ENCODE assay signal across 8 cellular contexts in genomic region chr12:57522019-57522886, GRCh38. TPM values are rescaled to one million over a fixed set of nuclear protein-coding genes. Genes with fewer than 3 reads are reported as not detected.
A peak's percentile ranks its signal among the peaks of the same experiment; 100 is the strongest.
DNase-seq lines count a peak whose midpoint lies in the region; ATAC-seq, FAIRE-seq and TF ChIP-seq lines count a peak whose summit lies in the region.

Gene MBD6, plus strand, starts transcription at chr12:57522824. Its CDS starts 1,480 bp downstream, at chr12:57524304.

- CTCF ChIA-PET in T-cell (lab: Charles Lee) = no interaction called here

- FAIRE-seq in GM12892 (lab: Jason Lieb, UNC) = peak; percentile 92

- intact Hi-C loops in heart right ventricle (cut with DNase I) = loop anchor here in 2 of 10 donors (2.0 kb wide), 1 partner anchor 25 kb away; the partner anchor contains the start of gene DCTN2 (in 2 of the 2)

- H3K27me3 Mint-ChIP-seq in T-cell = no peaks in the 10 kb centered on the region
- no peaks in the 10 kb centered on the region for H3K27me3 Mint-ChIP-seq in progenitor cell of endocrine pancreas

- no peak for TF ChIP-seq CTCF in heart right ventricle (IDR thresholded peaks at IDR 0.05)
- TF ChIP-seq CTCF in progenitor cell of endocrine pancreas (IDR thresholded peaks at IDR 0.05; ENCODE audit: unreplicated experiment) = no peak

- H3K4me3 ChIP-seq in heart right ventricle = peak within 1 kb of the TSS; percentile 52 to 98 (median 82)

- peaks cover 18% of the 10 kb centered on the region for H3K36me3 Mint-ChIP-seq in T-cell
- peaks cover 8% of the 10 kb centered on the region for H3K36me3 Mint-ChIP-seq in progenitor cell of endocrine pancreas (ENCODE audit: insufficient read depth)

- POLR2A ChIA-PET in T-cell (lab: Charles Lee) = no interaction called here

- H3K27ac ChIP-seq in adipose tissue (ENCODE audit: low read depth, low read length) (peak within 1 kb of the TSS; percentile 93), heart right ventricle (peak within 1 kb of the TSS; percentile 89 to 100 (median 98))

- ATAC-seq in HG02763 (IDR thresholded peaks at IDR 0.05; ENCODE audit: unreplicated experiment) (peak; percentile 39), T-cell (replicated peaks in 1 of 4) (peak; percentile 34 to 56 (median 41)), heart right ventricle (peak; percentile 29 to 62 (median 45))

- H3K27me3 ChIP-seq in heart right ventricle = no peaks in the 10 kb centered on the region

- peaks cover 25 to 69% (median 57%) of the 10 kb centered on the region in 9 donors for H3K4me1 ChIP-seq in heart right ventricle

- H3K9me3 ChIP-seq in heart right ventricle = no peaks in the 10 kb centered on the region

- H3K9me3 Mint-ChIP-seq in T-cell (no peaks in the 10 kb centered on the region), progenitor cell of endocrine pancreas (ENCODE audit: low read depth) (no peaks in the 10 kb centered on the region)

- H3K4me1 Mint-ChIP-seq in T-cell (peaks cover 57 to 64% (median 58%) of the 10 kb centered on the region in 3 donors), progenitor cell of endocrine pancreas (ENCODE audit: low read depth) (peaks cover 39% of the 10 kb centered on the region)

- H3K4me3 Mint-ChIP-seq in T-cell = peak within 1 kb of the TSS; percentile 91 to 98 (median 94)
- peak within 1 kb of the TSS; percentile 98 for H3K4me3 Mint-ChIP-seq in progenitor cell of endocrine pancreas (ENCODE audit: low read depth)

- peaks cover 0 to 50% (median 20%) of the 10 kb centered on the region in 9 donors for H3K36me3 ChIP-seq in heart right ventricle

- peak; percentile 60; the same call in 1 of the 2 replicates for TF ChIP-seq POLR2A in GM12892 (IDR thresholded peaks at IDR 0.05; ENCODE audit: low read depth, low read length)

- peak; percentile 99 for DNase-seq in GM12892 (ENCODE audit: insufficient read length)
- peak; percentile 93 to 97 (median 93) for DNase-seq in NCI-H1417 (lab: John Stamatoyannopoulos, UW)
- peak; percentile 77 to 92 (median 87) for DNase-seq in T-cell
- peak; percentile 94 to 95 for DNase-seq in heart right ventricle
- peak; percentile 87 for DNase-seq in progenitor cell of endocrine pancreas (ENCODE audit: low spot score, unreplicated experiment)
- DNase-seq in ureter (ENCODE audit: low spot score) = peak; percentile 96

- WGBS in adipose tissue, 3 donors = 1 to 2% (median 2%) methylated on average over 24 to 56 of the region's 56 CpGs
- WGBS in heart right ventricle, 2 donors = 0% methylated on average over 32 to 55 of the region's 56 CpGs

- H3K27ac Mint-ChIP-seq in T-cell (peak within 1 kb of the TSS; percentile 99 to 100), progenitor cell of endocrine pancreas (peak within 1 kb of the TSS; percentile 99)

RNA-seq across cellular contexts. Expression of gene MBD6, which starts in this region (rescaled TPM):
- polyA plus RNA-seq in GM12892 (2012; ENCODE audit: missing spikeins) = 11.0 TPM
- 100 to 1,000 TPM; 109 to 122 (median 114) TPM for total RNA-seq in T-cell
- polyA plus RNA-seq in adipose tissue = 10 to 100 TPM; 20.9 to 32.4 (median 24.8) TPM
- 10 to 100 TPM; 22.8 to 46.9 (median 33.5) TPM for total RNA-seq in heart right ventricle
- polyA plus RNA-seq in heart right ventricle = 10 to 100 TPM in 1 of 2 donors, 1 to 10 TPM in 1; 8.8 to 35.4 TPM
- 158 and 159 TPM in 2 replicates for total RNA-seq in progenitor cell of endocrine pancreas
- 177 TPM for total RNA-seq in ureter

Comparison
In these comparisons a context has a peak if more than half of its experiments do, and no peak if none do; other contexts are left out.
1. Peak in every context shown above with its lines: DNase-seq, ATAC-seq, H3K4me3 ChIP-seq and H3K27ac ChIP-seq.